In genomic region chr12:106839343-106839742, GRCh38 we compare ENCODE assay signal across 25 cellular contexts.
DNase-seq lines count a peak whose midpoint lies in the region; ATAC-seq, FAIRE-seq and TF ChIP-seq lines count a peak whose summit lies in the region.
"Had no signal": no experiment of that assay in that cellular context is flagged by ENCODE, and none has a peak within 500 bp of the region (broad histone marks: within the 10 kb centered on the region; RNA-seq: fewer than 3 reads in every experiment).

No MANE protein-coding gene starts in this region.

- peaks cover 3% of the 10 kb centered on the region for H3K36me3 Mint-ChIP-seq in activated naive CD4-positive, alpha-beta T cell treated with anti-CD3 and anti-CD28 coated beads, Interleukin-2, amount 50 U/mL, for 24 hours
- peaks cover 3% of the 10 kb centered on the region for H3K36me3 Mint-ChIP-seq in activated naive CD4-positive, alpha-beta T cell treated with anti-CD3 and anti-CD28 coated beads for 36 hours (ENCODE audit: low read depth)
- peaks cover 2% of the 10 kb centered on the region for H3K36me3 Mint-ChIP-seq in osteocyte (ENCODE audit: unreplicated experiment)

- intact Hi-C loops in activated naive CD4-positive, alpha-beta T cell treated with anti-CD3 and anti-CD28 coated beads for 36 hours (cut with micrococcal nuclease) = no loop called here

- no peak overlapping the region for H3K4me3 Mint-ChIP-seq in activated naive CD4-positive, alpha-beta T cell treated with anti-CD3 and anti-CD28 coated beads, Interleukin-2, amount 50 U/mL, for 24 hours
- H3K4me3 Mint-ChIP-seq in activated naive CD4-positive, alpha-beta T cell treated with anti-CD3 and anti-CD28 coated beads for 36 hours = no peak overlapping the region
- no peak overlapping the region for H3K4me3 Mint-ChIP-seq in osteocyte (ENCODE audit: unreplicated experiment)
- H3K4me3 Mint-ChIP-seq: activated CD4-positive, alpha-beta T cell treated with anti-CD3 and anti-CD28 coated beads, Interleukin-2, amount 10 ng/mL, durations not matched to agents 7 days and 5 days; CD4-positive, alpha-beta T cell; stimulated activated naive CD8-positive, alpha-beta T cell treated with anti-CD3 and anti-CD28 coated beads, Interleukin-15, amount 100 ng/mL, for 72 hours had no signal

- no peaks in the 10 kb centered on the region for H3K9me3 Mint-ChIP-seq in activated naive CD4-positive, alpha-beta T cell treated with anti-CD3 and anti-CD28 coated beads, Interleukin-2, amount 50 U/mL, for 24 hours
- no peaks in the 10 kb centered on the region for H3K9me3 Mint-ChIP-seq in activated naive CD4-positive, alpha-beta T cell treated with anti-CD3 and anti-CD28 coated beads for 36 hours
- no peaks in the 10 kb centered on the region for H3K9me3 Mint-ChIP-seq in osteocyte (ENCODE audit: unreplicated experiment)
- H3K9me3 Mint-ChIP-seq: activated CD4-positive, alpha-beta T cell treated with anti-CD3 and anti-CD28 coated beads, Interleukin-2, amount 10 ng/mL, durations not matched to agents 7 days and 5 days; CD4-positive, alpha-beta T cell; stimulated activated naive CD8-positive, alpha-beta T cell treated with anti-CD3 and anti-CD28 coated beads, Interleukin-15, amount 100 ng/mL, for 72 hours had no signal

- peak overlapping the region; percentile 8 for H3K27ac Mint-ChIP-seq in activated naive CD4-positive, alpha-beta T cell treated with anti-CD3 and anti-CD28 coated beads, Interleukin-2, amount 50 U/mL, for 24 hours
- no peak overlapping the region for H3K27ac Mint-ChIP-seq in activated naive CD4-positive, alpha-beta T cell treated with anti-CD3 and anti-CD28 coated beads for 36 hours
- peak overlapping the region; percentile 77 for H3K27ac Mint-ChIP-seq in osteocyte (ENCODE audit: unreplicated experiment)
- H3K27ac Mint-ChIP-seq: activated CD4-positive, alpha-beta T cell treated with anti-CD3 and anti-CD28 coated beads, Interleukin-2, amount 10 ng/mL, durations not matched to agents 7 days and 5 days had no signal

- DNase-seq in activated naive CD4-positive, alpha-beta T cell treated with anti-CD3 and anti-CD28 coated beads for 36 hours = no peak
- peak; percentile 76 for DNase-seq in fibroblast of villous mesenchyme (ENCODE audit: low read depth)
- DNase-seq in osteocyte (ENCODE audit: extremely low spot score, unreplicated experiment) = no peak
- no peak for DNase-seq in GM13977 (ENCODE audit: low spot score)
- DNase-seq: activated CD4-positive, alpha-beta T cell treated with anti-CD3 and anti-CD28 coated beads, Interleukin-2, amount 10 ng/mL, durations not matched to agents 7 days and 5 days; activated naive CD4-positive, alpha-beta T cell; activated T-cell treated with anti-CD3 and anti-CD28 coated beads, Interleukin-2, amount 50 U/mL, for 48 hours; CD4-positive, alpha-beta T cell; DMS 273 treated with DMSO at 0.1 percent for 48 hours; EL; Kasumi-1; MV-4-11; NCI-H1436 treated with DMSO at 0.1 percent for 48 hours; NCI-H446 treated with DMSO at 0.1 percent for 48 hours; psoas muscle; stimulated activated naive CD8-positive, alpha-beta T cell treated with anti-CD3 and anti-CD28 coated beads, Interleukin-15, amount 100 ng/mL, for 72 hours; T-helper 9 cell had no signal

- peaks cover 24% of the 10 kb centered on the region for H3K4me1 Mint-ChIP-seq in activated naive CD4-positive, alpha-beta T cell treated with anti-CD3 and anti-CD28 coated beads, Interleukin-2, amount 50 U/mL, for 24 hours
- H3K4me1 Mint-ChIP-seq in activated naive CD4-positive, alpha-beta T cell treated with anti-CD3 and anti-CD28 coated beads for 36 hours (ENCODE audit: low read depth) = peaks cover 7% of the 10 kb centered on the region
- H3K4me1 Mint-ChIP-seq in osteocyte (ENCODE audit: unreplicated experiment) = peaks cover 29% of the 10 kb centered on the region

- no peak overlapping the region for H3K4me3 ChIP-seq in fibroblast of villous mesenchyme (ENCODE audit: low read depth, low read length)
- H3K4me3 ChIP-seq: GM12878, lung, psoas muscle had no signal

- TF ChIP-seq CTCF in fibroblast of villous mesenchyme (IDR thresholded peaks at IDR 0.05; ENCODE audit: insufficient read depth, low read depth, low read length) = no peak
- no peak for TF ChIP-seq CTCF in osteocyte (IDR thresholded peaks at IDR 0.05)
- no peak for TF ChIP-seq CTCF in GM13977 (IDR thresholded peaks at IDR 0.05; ENCODE audit: extremely low read depth, insufficient read depth, missing control alignments)

- H3K27me3 Mint-ChIP-seq in activated naive CD4-positive, alpha-beta T cell treated with anti-CD3 and anti-CD28 coated beads, Interleukin-2, amount 50 U/mL, for 24 hours = no peaks in the 10 kb centered on the region
- no peaks in the 10 kb centered on the region for H3K27me3 Mint-ChIP-seq in activated naive CD4-positive, alpha-beta T cell treated with anti-CD3 and anti-CD28 coated beads for 36 hours (ENCODE audit: low read depth)
- H3K27me3 Mint-ChIP-seq in osteocyte (ENCODE audit: unreplicated experiment) = no peaks in the 10 kb centered on the region
- H3K27me3 Mint-ChIP-seq: activated CD4-positive, alpha-beta T cell treated with anti-CD3 and anti-CD28 coated beads, Interleukin-2, amount 10 ng/mL, durations not matched to agents 7 days and 5 days; CD4-positive, alpha-beta T cell; stimulated activated naive CD8-positive, alpha-beta T cell treated with anti-CD3 and anti-CD28 coated beads, Interleukin-15, amount 100 ng/mL, for 72 hours had no signal

- CTCF ChIA-PET in activated naive CD4-positive, alpha-beta T cell treated with anti-CD3 and anti-CD28 coated beads for 36 hours (lab: Charles Lee) = no interaction called here

- in situ Hi-C loops in GM13977 (cut with MboI; ENCODE audit: low pct_unique_long_range_greater_than_20kb, low sequenced_read_pairs, unreplicated experiment) = loop anchor here (25.0 kb wide), 1 partner anchor 452 kb away; no protein-coding TSS in a partner anchor

- ATAC-seq in HG03025 (IDR thresholded peaks at IDR 0.05; ENCODE audit: low FRiP score, unreplicated experiment) = no peak
- no peak for ATAC-seq in HG03196 (IDR thresholded peaks at IDR 0.05; ENCODE audit: unreplicated experiment)
- ATAC-seq: GM12878; stimulated activated naive CD8-positive, alpha-beta T cell treated with anti-CD3 and anti-CD28 coated beads, Interleukin-15, amount 100 ng/mL, for 72 hours had no signal

- FAIRE-seq in TTC549 (lab: Jason Lieb, UNC) = peak; percentile 96
- FAIRE-seq: endothelial cell of umbilical vein, GM12878, keratinocyte had no signal
